8 cellular contexts compared by ENCODE assay signal in genomic region chr2:172555272-172555521, GRCh38. TPM values are rescaled to one million over a fixed set of nuclear protein-coding genes. Genes with fewer than 3 reads are reported as not detected.
DNase-seq lines count a peak whose midpoint lies in the region; ATAC-seq and TF ChIP-seq lines count a peak whose summit lies in the region.

No MANE protein-coding gene starts in this region.

- peak overlapping the region; percentile 93 for H2AFZ ChIP-seq in smooth muscle cell (ENCODE audit: low read depth)

- peak overlapping the region; percentile 92 for H3K27ac Mint-ChIP-seq in activated CD8-positive, alpha-beta memory T cell treated with anti-CD3 and anti-CD28 coated beads, Interleukin-2, amount 10 ng/mL, durations not matched to agents 7 days and 5 days

- H3F3A ChIP-seq in smooth muscle cell (ENCODE audit: low read depth) = peaks cover 14% of the 10 kb centered on the region

- H3K4me1 ChIP-seq in smooth muscle cell (ENCODE audit: low read depth) = peaks cover 33% of the 10 kb centered on the region

- no peaks in the 10 kb centered on the region for H3K9me3 ChIP-seq in smooth muscle cell (replicated peaks; ENCODE audit: low read depth)

- H3K36me3 ChIP-seq in smooth muscle cell (ENCODE audit: low read depth) = no peaks in the 10 kb centered on the region

- H3K27ac ChIP-seq in RWPE1 (peak overlapping the region; percentile 97), smooth muscle cell (ENCODE audit: low read depth) (peak overlapping the region; percentile 75)

- TF ChIP-seq CTCF in RWPE1 (conservative IDR thresholded peaks at IDR 0.05; ENCODE audit: low read depth) (no peak), fibroblast of the aortic adventitia (IDR thresholded peaks at IDR 0.05; ENCODE audit: insufficient read depth, low read length) (no peak), smooth muscle cell (IDR thresholded peaks at IDR 0.05; ENCODE audit: borderline replicate concordance, insufficient read depth, poor library complexity, severe bottlenecking) (no peak)

- no peak for DNase-seq in activated CD8-positive, alpha-beta memory T cell treated with anti-CD3 and anti-CD28 coated beads, Interleukin-2, amount 10 ng/mL, durations not matched to agents 7 days and 5 days
- no peak for DNase-seq in activated CD8-positive, alpha-beta memory T cell treated with anti-CD3 and anti-CD28 coated beads, Interleukin-2, amount 50 U/mL, for 4 hours
- DNase-seq in RWPE1 (ENCODE audit: low spot score) (no peak), fibroblast of the aortic adventitia (ENCODE audit: low read depth) (no peak), smooth muscle cell (lab: John Stamatoyannopoulos, UW; ENCODE audit: unreplicated experiment) (no peak), A172 (ENCODE audit: low spot score) (no peak)
- no peak for DNase-seq in stimulated activated CD4-positive, alpha-beta T cell treated with anti-CD3 and anti-CD28 coated beads, Interleukin-2, amount 100 ng/mL, for 48 hours

- peaks cover 36% of the 10 kb centered on the region for H4K20me1 ChIP-seq in smooth muscle cell (ENCODE audit: low read depth)

- peaks cover 31% of the 10 kb centered on the region for H3K36me3 Mint-ChIP-seq in activated CD8-positive, alpha-beta memory T cell treated with anti-CD3 and anti-CD28 coated beads, Interleukin-2, amount 10 ng/mL, durations not matched to agents 7 days and 5 days

- ATAC-seq in activated CD8-positive, alpha-beta memory T cell treated with anti-CD3 and anti-CD28 coated beads, Interleukin-2, amount 10 ng/mL, durations not matched to agents 7 days and 5 days = no peak
- ATAC-seq in HG02588 (IDR thresholded peaks at IDR 0.05; ENCODE audit: unreplicated experiment) = no peak

- peak overlapping the region; percentile 94 for H3K4me2 ChIP-seq in smooth muscle cell

- peak overlapping the region; percentile 89 for H3K4me3 ChIP-seq in fibroblast of the aortic adventitia (ENCODE audit: low read depth, low read length)
- H3K4me3 ChIP-seq in smooth muscle cell = peak overlapping the region; percentile 88

- H3K27me3 ChIP-seq in smooth muscle cell (ENCODE audit: low read depth) = no peaks in the 10 kb centered on the region

- peaks cover 48% of the 10 kb centered on the region for H3K4me1 Mint-ChIP-seq in activated CD8-positive, alpha-beta memory T cell treated with anti-CD3 and anti-CD28 coated beads, Interleukin-2, amount 10 ng/mL, durations not matched to agents 7 days and 5 days

- CTCF ChIA-PET in activated CD8-positive, alpha-beta memory T cell treated with anti-CD3 and anti-CD28 coated beads, Interleukin-2, amount 10 ng/mL, durations not matched to agents 7 days and 5 days (lab: Charles Lee) = interaction anchor here (1.1 kb wide), 2 partner anchors 9 to 94 kb away, joined by 3 to 4 read pairs; no protein-coding TSS in a partner anchor
- CTCF ChIA-PET in RWPE1 (lab: Yijun Ruan, JAX) = interaction anchor here (0.5 kb wide), 1 partner anchor 441 kb away, joined by 3 read pairs; no protein-coding TSS in a partner anchor

- peaks cover 28% of the 10 kb centered on the region for H3K79me2 ChIP-seq in smooth muscle cell (ENCODE audit: low read depth)

- H3K27me3 Mint-ChIP-seq in activated CD8-positive, alpha-beta memory T cell treated with anti-CD3 and anti-CD28 coated beads, Interleukin-2, amount 10 ng/mL, durations not matched to agents 7 days and 5 days = peaks cover 2% of the 10 kb centered on the region

- H3K4me3 Mint-ChIP-seq in activated CD8-positive, alpha-beta memory T cell treated with anti-CD3 and anti-CD28 coated beads, Interleukin-2, amount 10 ng/mL, durations not matched to agents 7 days and 5 days = peak overlapping the region; percentile 89

- no peaks in the 10 kb centered on the region for H3K9me3 Mint-ChIP-seq in activated CD8-positive, alpha-beta memory T cell treated with anti-CD3 and anti-CD28 coated beads, Interleukin-2, amount 10 ng/mL, durations not matched to agents 7 days and 5 days (ENCODE audit: low read depth)

- H3K9ac ChIP-seq in smooth muscle cell (ENCODE audit: low read depth) = peak overlapping the region; percentile 81

- 11% methylated on average over 8 of the region's 8 CpGs for WGBS in smooth muscle cell (ENCODE audit: low lambda C conversion rate)

- POLR2A ChIA-PET in RWPE1 (lab: Yijun Ruan, JAX; ENCODE audit: low non-redundant PET) = interaction anchor here (0.6 kb wide), 1 partner anchor 413 kb away, joined by 10 read pairs; no protein-coding TSS in a partner anchor

RNA-seq across cellular contexts. Expression of gene PDK1, which starts 0.7 kb away (rescaled TPM):
- total RNA-seq in activated CD8-positive, alpha-beta memory T cell treated with anti-CD3 and anti-CD28 coated beads, Interleukin-2, amount 10 ng/mL, durations not matched to agents 7 days and 5 days = 10 to 100 TPM; 19.2 to 26.0 TPM
- 5.6 and 16.4 TPM in 2 replicates for total RNA-seq in fibroblast of the aortic adventitia (ENCODE audit: low replicate concordance)
- 33.9 and 39.5 TPM in 2 replicates for total RNA-seq in smooth muscle cell
- 18.0 and 29.1 TPM in 2 replicates for polyA plus RNA-seq in smooth muscle cell
- 6.0 and 9.4 TPM in 2 replicates for total RNA-seq in A172 (2014; rRNA removed; shearing (Covaris generic))
